ENCODE assay signal across 27 cellular contexts in the genomic region with DNA sequence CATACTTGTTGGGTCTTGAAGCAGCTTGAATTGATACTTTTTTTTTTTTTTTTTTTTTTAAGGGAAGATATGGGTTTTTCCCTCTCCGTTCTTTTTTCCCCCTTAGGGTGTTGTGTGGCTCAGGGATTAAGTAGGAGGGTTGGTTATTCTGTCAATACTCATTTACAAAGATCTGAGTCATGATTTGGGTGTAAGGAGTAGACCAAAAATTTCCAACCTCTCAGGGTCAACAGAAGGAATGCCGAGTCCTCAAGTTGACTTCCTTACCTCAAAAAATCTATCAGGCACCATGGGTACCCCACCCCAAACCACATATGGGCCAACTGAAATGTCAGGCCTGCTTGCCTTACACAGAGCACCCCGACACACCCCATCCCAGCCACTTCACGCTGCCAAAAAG.
DNase-seq lines count a peak whose midpoint lies in the region; ATAC-seq, FAIRE-seq and TF ChIP-seq lines count a peak whose summit lies in the region.
"Had no signal": no experiment of that assay in that cellular context is flagged by ENCODE, and none has a peak within 500 bp of the region (broad histone marks: within the 10 kb centered on the region; RNA-seq: fewer than 3 reads in every experiment).

No MANE protein-coding gene starts in this region.

- H3K27me3 ChIP-seq in Karpas-422 (ENCODE audit: low read length) (no peaks in the 10 kb centered on the region), foreskin keratinocyte (no peaks in the 10 kb centered on the region)
- H3K27me3 ChIP-seq: SJCRH30 had no signal

- H3K4me1 Mint-ChIP-seq in activated T-cell treated with anti-CD3 and anti-CD28 coated beads, Interleukin-2, amount 50 U/mL, for 72 hours (ENCODE audit: low read depth): peaks cover 26% of the 10 kb centered on the region

- H3K4me1 ChIP-seq in Karpas-422 (ENCODE audit: low read length) (peaks cover 99% of the 10 kb centered on the region), foreskin keratinocyte (peaks cover 7% of the 10 kb centered on the region)

- H3K36me3 Mint-ChIP-seq in activated T-cell treated with anti-CD3 and anti-CD28 coated beads, Interleukin-2, amount 50 U/mL, for 72 hours (ENCODE audit: insufficient read depth in 2 of 2): peaks cover 0 to 2% of the 10 kb centered on the region in 2 donors
- H3K36me3 Mint-ChIP-seq: naive B cell had no signal

- no peak for DNase-seq in activated T-cell treated with anti-CD3 and anti-CD28 coated beads, Interleukin-2, amount 50 U/mL, for 72 hours
- no peak for DNase-seq in activated T-cell treated with anti-CD3 and anti-CD28 coated beads for 4 hours
- DNase-seq in Karpas-422: no peak
- DNase-seq in foreskin keratinocyte: peak in 1 of 2 donors; percentile 41
- no peak for DNase-seq in urothelium cell line (ENCODE audit: low spot score)
- no peak for DNase-seq in COLO829 (ENCODE audit: low spot score)
- DNase-seq in effector CD4-positive, alpha-beta T cell: no peak
- DNase-seq: activated CD4-positive, alpha-beta T cell treated with anti-CD3 and anti-CD28 coated beads, Interleukin-2, amount 50 U/mL, for 48 hours; activated CD4-positive, CD25-positive, alpha-beta regulatory T cell; activated CD8-positive, alpha-beta memory T cell treated with anti-CD3 and anti-CD28 coated beads, Interleukin-2, amount 50 U/mL, for 48 hours; activated gamma-delta T cell; AML-193; CD8-positive, alpha-beta T cell; HCEC 1CT; left ventricle myocardium inferior; MM.1S; naive B cell; NCI-H1417 treated with DMSO at 0.1 percent for 48 hours; NCI-H2081; NCI-H2227 treated with DMSO at 0.1 percent for 48 hours; retina; SJCRH30; stimulated activated CD4-positive, alpha-beta T cell treated with anti-CD3 and anti-CD28 coated beads, Interleukin-1b, Interleukin-23, amount 100 ng/mL, for 48 hours had no signal

- H3K36me3 ChIP-seq in Karpas-422 (ENCODE audit: insufficient read depth, low read length): 0 out of 2 replicates have a peak, but pooled peaks cover 3% of the 10 kb centered on the region
- H3K36me3 ChIP-seq: left ventricle myocardium inferior, SJCRH30 had no signal

- no peaks in the 10 kb centered on the region for H3K9me3 Mint-ChIP-seq in activated T-cell treated with anti-CD3 and anti-CD28 coated beads, Interleukin-2, amount 50 U/mL, for 72 hours
- H3K9me3 Mint-ChIP-seq: CD8-positive, alpha-beta T cell; naive B cell had no signal

- peak overlapping the region; percentile 42 for H3K27ac Mint-ChIP-seq in activated T-cell treated with anti-CD3 and anti-CD28 coated beads, Interleukin-2, amount 50 U/mL, for 72 hours

- H3K9ac ChIP-seq in Karpas-422 (ENCODE audit: low read length): peak overlapping the region; percentile 64; the same call in 1 of the 2 replicates

- H3K27me3 Mint-ChIP-seq in activated T-cell treated with anti-CD3 and anti-CD28 coated beads, Interleukin-2, amount 50 U/mL, for 72 hours (ENCODE audit: low read depth): no peaks in the 10 kb centered on the region
- H3K27me3 Mint-ChIP-seq: naive B cell had no signal

- no peaks in the 10 kb centered on the region for H3K9me2 ChIP-seq in Karpas-422 (replicated peaks; ENCODE audit: insufficient read depth, low read length)

- H3K27ac ChIP-seq in Karpas-422 (ENCODE audit: low read length) (peak overlapping the region; percentile 100), foreskin keratinocyte (no peak overlapping the region)
- H3K27ac ChIP-seq: left ventricle myocardium inferior, SJCRH30 had no signal

- H3K79me2 ChIP-seq in Karpas-422 (ENCODE audit: low read length): peaks cover 90% of the 10 kb centered on the region

- no peak overlapping the region for H2AFZ ChIP-seq in Karpas-422 (ENCODE audit: low read length)

- no peak for TF ChIP-seq CTCF in foreskin keratinocyte (conservative IDR thresholded peaks at IDR 0.05)

- H4K20me1 ChIP-seq in Karpas-422 (ENCODE audit: insufficient read depth, low read depth, low read length): no peaks in the 10 kb centered on the region

- no peaks in the 10 kb centered on the region for H3K9me3 ChIP-seq in Karpas-422 (ENCODE audit: low read length)
- H3K9me3 ChIP-seq: left ventricle myocardium inferior, SJCRH30 had no signal

- H3K4me3 ChIP-seq in Karpas-422 (ENCODE audit: low read length): no peak overlapping the region
- H3K4me3 ChIP-seq: left ventricle myocardium inferior, SJCRH30, smooth muscle cell had no signal

- H3K4me2 ChIP-seq in Karpas-422 (ENCODE audit: low read depth, low read length, poor library complexity, severe bottlenecking): peak overlapping the region; percentile 81
- H3K4me2 ChIP-seq: smooth muscle cell had no signal

- H3K4me3 Mint-ChIP-seq in activated T-cell treated with anti-CD3 and anti-CD28 coated beads, Interleukin-2, amount 50 U/mL, for 72 hours: no peak overlapping the region
- H3K4me3 Mint-ChIP-seq: CD8-positive, alpha-beta T cell; naive B cell had no signal

- FAIRE-seq in urothelium cell line (lab: Jason Lieb, UNC): peak; percentile 74
- FAIRE-seq: A204.1, RCC 7860 had no signal

- ATAC-seq in activated T-cell treated with anti-CD3 and anti-CD28 coated beads, Interleukin-2, amount 50 U/mL, for 72 hours (replicated peaks in 1 of 2): peak in 1 of 2 donors; percentile 21
- peak; percentile 54 for ATAC-seq in foreskin keratinocyte
- ATAC-seq in GM18519 (IDR thresholded peaks at IDR 0.05; ENCODE audit: low FRiP score, unreplicated experiment): no peak
- ATAC-seq: CD8-positive, alpha-beta T cell had no signal
